ENCODE assay signal across 18 cellular contexts in the genomic region with DNA sequence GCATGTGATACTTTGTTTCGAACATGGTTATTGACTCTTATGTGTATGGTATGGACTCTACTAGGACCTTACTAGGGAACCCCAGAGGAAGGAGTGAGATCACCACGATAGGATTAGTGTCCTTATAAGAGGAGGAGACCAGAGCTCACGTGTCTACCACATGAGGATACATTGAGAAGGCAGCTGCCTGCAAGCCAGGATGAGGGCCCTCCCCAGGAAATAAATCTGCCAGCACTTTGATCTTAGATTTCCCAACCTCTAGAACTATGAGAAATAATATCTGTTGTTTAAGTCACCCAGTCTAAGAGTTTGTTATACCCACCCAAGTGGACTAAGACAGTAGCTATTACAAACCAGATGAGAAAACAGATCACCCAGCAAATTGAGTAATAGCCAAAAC.
A peak's percentile ranks its signal among the peaks of the same experiment; 100 is the strongest.
DNase-seq lines count a peak whose midpoint lies in the region; ATAC-seq and TF ChIP-seq lines count a peak whose summit lies in the region.
"Had no signal": no experiment of that assay in that cellular context is flagged by ENCODE, and none has a peak within 500 bp of the region (broad histone marks: within the 10 kb centered on the region; RNA-seq: fewer than 3 reads in every experiment).

No MANE protein-coding gene starts in this region.

- ATAC-seq in HG02759 (IDR thresholded peaks at IDR 0.05; ENCODE audit: unreplicated experiment) (no peak), HG02678 (IDR thresholded peaks at IDR 0.05; ENCODE audit: unreplicated experiment) (no peak)
- ATAC-seq: A549, GM23338 had no signal

- TF ChIP-seq CTCF in HFF-Myc (IDR thresholded peaks at IDR 0.05; ENCODE audit: low read depth, low read length, missing control alignments) (no peak), chondrocyte (IDR thresholded peaks at IDR 0.05) (no peak), fibroblast of villous mesenchyme (IDR thresholded peaks at IDR 0.05; ENCODE audit: insufficient read depth, low read depth, low read length) (no peak)

- H3K4me3 Mint-ChIP-seq in chondrocyte (ENCODE audit: unreplicated experiment): no peak overlapping the region
- H3K4me3 Mint-ChIP-seq: CD14-positive monocyte; CD4-positive, alpha-beta memory T cell; GM23338; HFFc6 had no signal

- peak; percentile 36 for DNase-seq in DMS 273 (lab: John Stamatoyannopoulos, UW; ENCODE audit: unreplicated experiment)
- DNase-seq in DMS 273 treated with DMSO at 0.1 percent for 48 hours (lab: John Stamatoyannopoulos, UW): no peak
- peak; percentile 78 for DNase-seq in HFF-Myc (ENCODE audit: extremely low read depth, low read depth)
- DNase-seq in chondrocyte (ENCODE audit: low spot score): no peak
- peak; percentile 10 for DNase-seq in fibroblast of villous mesenchyme (ENCODE audit: low read depth)
- DNase-seq in NCI-H1048 (lab: John Stamatoyannopoulos, UW): no peak
- DNase-seq: CD4-positive, alpha-beta memory T cell; DMS53; DND-41; EL; HCEC 1CT; HFFc6 had no signal

- H3K36me3 Mint-ChIP-seq in chondrocyte (ENCODE audit: low read depth): peaks cover 2% of the 10 kb centered on the region
- H3K36me3 Mint-ChIP-seq: CD14-positive monocyte; CD4-positive, alpha-beta memory T cell had no signal

- peaks cover 14% of the 10 kb centered on the region for H3K4me1 Mint-ChIP-seq in chondrocyte (ENCODE audit: low read depth)
- H3K4me1 Mint-ChIP-seq: CD14-positive monocyte; CD4-positive, alpha-beta memory T cell; GM23338 had no signal

- H3K9me3 Mint-ChIP-seq in chondrocyte (ENCODE audit: low read depth): peaks cover 19% of the 10 kb centered on the region
- H3K9me3 Mint-ChIP-seq: GM23338, HFFc6 had no signal

- no peaks in the 10 kb centered on the region for H3K27me3 Mint-ChIP-seq in chondrocyte (ENCODE audit: low read depth)

- no peak overlapping the region for H3K4me3 ChIP-seq in HFF-Myc (replicated peaks; ENCODE audit: low read depth, low read length)
- H3K4me3 ChIP-seq in fibroblast of villous mesenchyme (ENCODE audit: low read depth, low read length): no peak overlapping the region
- H3K4me3 ChIP-seq: A549, BLaER1, GM23338 had no signal

- peak overlapping the region; percentile 33 for H3K27ac Mint-ChIP-seq in chondrocyte (ENCODE audit: unreplicated experiment)
- H3K27ac Mint-ChIP-seq: CD4-positive, alpha-beta memory T cell; GM23338; HFFc6 had no signal

Comparison
In these comparisons a context has a peak if more than half of its experiments do, and no peak if none do; other contexts are left out.
1. DNase-seq: peak in DMS 273 (single experiment), HFF-Myc (single experiment) and fibroblast of villous mesenchyme (single experiment); none in DMS 273 treated with DMSO at 0.1 percent for 48 hours (single experiment), chondrocyte (single experiment) and NCI-H1048 (single experiment).